1 cellular context compared by ENCODE assay signal in genomic region chr10:71874680-71875354, GRCh38.
TF ChIP-seq lines count a peak whose summit lies in the region.
"Not testable (repeated sequence)": the region's sequence is repeated elsewhere in the genome, so short reads cannot be mapped to it uniquely, and the experiment has no call there.

No MANE protein-coding gene starts in this region.

TF ChIP-seq in K562, 482 proteins besides CTCF, POLR2A, EP300 and RAD21 (continued from another document and continues in another):
- TF ChIP-seq, protein P1, sequence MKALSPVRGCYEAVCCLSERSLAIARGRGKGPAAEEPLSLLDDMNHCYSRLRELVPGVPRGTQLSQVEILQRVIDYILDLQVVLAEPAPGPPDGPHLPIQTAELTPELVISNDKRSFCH (CRISPR knock-in tag; IDR thresholded peaks at IDR 0.05): not testable (repeated sequence)
- TF ChIP-seq, protein P1 (tag; IDR thresholded peaks at IDR 0.05): peak; percentile 40; the same call in 1 of the 2 replicates
- 0 out of 2 replicates have a peak, but pooled peaks have one; percentile 38 for TF ChIP-seq NCOR1 (IDR thresholded peaks at IDR 0.05)
- peak; percentile 82 for TF ChIP-seq DPF2 (IDR thresholded peaks at IDR 0.05)
- TF ChIP-seq GATAD2A (IDR thresholded peaks at IDR 0.05): peak; percentile 82
- TF ChIP-seq NFIX (CRISPR knock-in tag; IDR thresholded peaks at IDR 0.05; ENCODE audit: low read depth): 0 out of 2 replicates have a peak, but pooled peaks have one; percentile 8
- TF ChIP-seq ARID1B (IDR thresholded peaks at IDR 0.05): peak; percentile 64
- TF ChIP-seq ZNF121 (CRISPR knock-in tag; conservative IDR thresholded peaks at IDR 0.05): peak; percentile 74; the same call in 1 of the 2 replicates
- peak; percentile 49; the same call in 1 of the 2 replicates for TF ChIP-seq CBFA2T2 (conservative IDR thresholded peaks at IDR 0.05)
- peak; percentile 11; the same call in 1 of the 2 replicates for TF ChIP-seq MTA2 (IDR thresholded peaks at IDR 0.05; ENCODE audit: low read depth)
- TF ChIP-seq ZNF778 (CRISPR knock-in tag; IDR thresholded peaks at IDR 0.05): 0 out of 2 replicates have a peak, but pooled peaks have one; percentile 25
- TF ChIP-seq TEAD2 (tag; IDR thresholded peaks at IDR 0.05): 0 out of 2 replicates have a peak, but pooled peaks have one; percentile 38
- TF ChIP-seq ZEB2 (IDR thresholded peaks at IDR 0.05): peak; percentile 10; the same call in 1 of the 2 replicates
- peak; percentile 81; the same call in 1 of the 2 replicates for TF ChIP-seq CREB3 (tag; conservative IDR thresholded peaks at IDR 0.05; ENCODE audit: low read depth)
- peak; percentile 57; the same call in 1 of the 2 replicates for TF ChIP-seq DMBX1 (CRISPR knock-in tag; IDR thresholded peaks at IDR 0.05; ENCODE audit: borderline replicate concordance)
- TF ChIP-seq ATF1 (CRISPR knock-in tag; IDR thresholded peaks at IDR 0.05): not testable (repeated sequence)
- 0 out of 2 replicates have a peak, but pooled peaks have one; percentile 23 for TF ChIP-seq ATF1 (tag; IDR thresholded peaks at IDR 0.05)
- TF ChIP-seq BCOR (IDR thresholded peaks at IDR 0.05): 0 out of 2 replicates have a peak, but pooled peaks have one; percentile 6
- TF ChIP-seq MITF (IDR thresholded peaks at IDR 0.05): 0 out of 2 replicates have a peak, but pooled peaks have one; percentile 34
- TF ChIP-seq, protein P2, sequence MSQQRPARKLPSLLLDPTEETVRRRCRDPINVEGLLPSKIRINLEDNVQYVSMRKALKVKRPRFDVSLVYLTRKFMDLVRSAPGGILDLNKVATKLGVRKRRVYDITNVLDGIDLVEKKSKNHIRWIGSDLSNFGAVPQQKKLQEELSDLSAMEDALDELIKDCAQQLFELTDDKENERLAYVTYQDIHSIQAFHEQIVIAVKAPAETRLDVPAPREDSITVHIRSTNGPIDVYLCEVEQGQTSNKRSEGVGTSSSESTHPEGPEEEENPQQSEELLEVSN (IDR thresholded peaks at IDR 0.05; ENCODE audit: borderline replicate concordance in 1 of 2, extremely low read depth in 1 of 2, insufficient read depth in 1 of 2, insufficient read length in 1 of 2, low read depth in 1 of 2, low read length in 1 of 2, poor library complexity in 1 of 2, severe bottlenecking in 1 of 2): peak; percentile 35 to 42
- peak; percentile 68; the same call in 1 of the 2 replicates for TF ChIP-seq SMAD4 (CRISPR knock-in tag; conservative IDR thresholded peaks at IDR 0.05)
- 0 out of 2 replicates have a peak, but pooled peaks have one; percentile 11 for TF ChIP-seq ESRRA (IDR thresholded peaks at IDR 0.05; ENCODE audit: borderline replicate concordance, low read depth)
- peak in 1 of 2 experiments; percentile 26; a peak in 1 of 4 replicates for TF ChIP-seq KDM1A (IDR thresholded peaks at IDR 0.05)
- TF ChIP-seq MEF2D (tag; conservative IDR thresholded peaks at IDR 0.05; ENCODE audit: low read depth): 0 out of 2 replicates have a peak, but pooled peaks have one; percentile 18
- TF ChIP-seq NR2C1 (IDR thresholded peaks at IDR 0.05): peak; percentile 53
- TF ChIP-seq NR2C1 (tag; IDR thresholded peaks at IDR 0.05): peak; percentile 45
- TF ChIP-seq, protein P3, sequence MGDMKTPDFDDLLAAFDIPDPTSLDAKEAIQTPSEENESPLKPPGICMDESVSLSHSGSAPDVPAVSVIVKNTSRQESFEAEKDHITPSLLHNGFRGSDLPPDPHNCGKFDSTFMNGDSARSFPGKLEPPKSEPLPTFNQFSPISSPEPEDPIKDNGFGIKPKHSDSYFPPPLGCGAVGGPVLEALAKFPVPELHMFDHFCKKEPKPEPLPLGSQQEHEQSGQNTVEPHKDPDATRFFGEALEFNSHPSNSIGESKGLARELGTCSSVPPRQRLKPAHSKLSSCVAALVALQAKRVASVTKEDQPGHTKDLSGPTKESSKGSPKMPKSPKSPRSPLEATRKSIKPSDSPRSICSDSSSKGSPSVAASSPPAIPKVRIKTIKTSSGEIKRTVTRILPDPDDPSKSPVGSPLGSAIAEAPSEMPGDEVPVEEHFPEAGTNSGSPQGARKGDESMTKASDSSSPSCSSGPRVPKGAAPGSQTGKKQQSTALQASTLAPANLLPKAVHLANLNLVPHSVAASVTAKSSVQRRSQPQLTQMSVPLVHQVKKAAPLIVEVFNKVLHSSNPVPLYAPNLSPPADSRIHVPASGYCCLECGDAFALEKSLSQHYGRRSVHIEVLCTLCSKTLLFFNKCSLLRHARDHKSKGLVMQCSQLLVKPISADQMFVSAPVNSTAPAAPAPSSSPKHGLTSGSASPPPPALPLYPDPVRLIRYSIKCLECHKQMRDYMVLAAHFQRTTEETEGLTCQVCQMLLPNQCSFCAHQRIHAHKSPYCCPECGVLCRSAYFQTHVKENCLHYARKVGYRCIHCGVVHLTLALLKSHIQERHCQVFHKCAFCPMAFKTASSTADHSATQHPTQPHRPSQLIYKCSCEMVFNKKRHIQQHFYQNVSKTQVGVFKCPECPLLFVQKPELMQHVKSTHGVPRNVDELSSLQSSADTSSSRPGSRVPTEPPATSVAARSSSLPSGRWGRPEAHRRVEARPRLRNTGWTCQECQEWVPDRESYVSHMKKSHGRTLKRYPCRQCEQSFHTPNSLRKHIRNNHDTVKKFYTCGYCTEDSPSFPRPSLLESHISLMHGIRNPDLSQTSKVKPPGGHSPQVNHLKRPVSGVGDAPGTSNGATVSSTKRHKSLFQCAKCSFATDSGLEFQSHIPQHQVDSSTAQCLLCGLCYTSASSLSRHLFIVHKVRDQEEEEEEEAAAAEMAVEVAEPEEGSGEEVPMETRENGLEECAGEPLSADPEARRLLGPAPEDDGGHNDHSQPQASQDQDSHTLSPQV (IDR thresholded peaks at IDR 0.05): peak; percentile 94
- TF ChIP-seq CXXC5 (CRISPR knock-in tag; IDR thresholded peaks at IDR 0.05): peak; percentile 86
- TF ChIP-seq ZNF766 (CRISPR knock-in tag; conservative IDR thresholded peaks at IDR 0.05): peak; percentile 40; the same call in 1 of the 2 replicates
- 0 out of 2 replicates have a peak, but pooled peaks have one; percentile 42 for TF ChIP-seq SMARCA4 (IDR thresholded peaks at IDR 0.05)
- TF ChIP-seq STAT5A (IDR thresholded peaks at IDR 0.05; ENCODE audit: borderline replicate concordance, low read length): peak; percentile 28; the same call in 1 of the 2 replicates
- peak; percentile 14 for TF ChIP-seq HNRNPLL (IDR thresholded peaks at IDR 0.05; ENCODE audit: low read depth, low read length, poor library complexity, severe bottlenecking)
- peak; percentile 89 for TF ChIP-seq MGA (IDR thresholded peaks at IDR 0.05)
- peak; percentile 64 for TF ChIP-seq LEF1 (IDR thresholded peaks at IDR 0.05)
- 0 out of 2 replicates have a peak, but pooled peaks have one; percentile 20 for TF ChIP-seq USF1 (CRISPR knock-in tag; IDR thresholded peaks at IDR 0.05)
- TF ChIP-seq, protein P4, sequence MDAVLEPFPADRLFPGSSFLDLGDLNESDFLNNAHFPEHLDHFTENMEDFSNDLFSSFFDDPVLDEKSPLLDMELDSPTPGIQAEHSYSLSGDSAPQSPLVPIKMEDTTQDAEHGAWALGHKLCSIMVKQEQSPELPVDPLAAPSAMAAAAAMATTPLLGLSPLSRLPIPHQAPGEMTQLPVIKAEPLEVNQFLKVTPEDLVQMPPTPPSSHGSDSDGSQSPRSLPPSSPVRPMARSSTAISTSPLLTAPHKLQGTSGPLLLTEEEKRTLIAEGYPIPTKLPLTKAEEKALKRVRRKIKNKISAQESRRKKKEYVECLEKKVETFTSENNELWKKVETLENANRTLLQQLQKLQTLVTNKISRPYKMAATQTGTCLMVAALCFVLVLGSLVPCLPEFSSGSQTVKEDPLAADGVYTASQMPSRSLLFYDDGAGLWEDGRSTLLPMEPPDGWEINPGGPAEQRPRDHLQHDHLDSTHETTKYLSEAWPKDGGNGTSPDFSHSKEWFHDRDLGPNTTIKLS (IDR thresholded peaks at IDR 0.05; ENCODE audit: borderline replicate concordance, low read depth): peak; percentile 23; the same call in 1 of the 2 replicates
